13 cellular contexts compared by ENCODE assay signal in the genomic region with DNA sequence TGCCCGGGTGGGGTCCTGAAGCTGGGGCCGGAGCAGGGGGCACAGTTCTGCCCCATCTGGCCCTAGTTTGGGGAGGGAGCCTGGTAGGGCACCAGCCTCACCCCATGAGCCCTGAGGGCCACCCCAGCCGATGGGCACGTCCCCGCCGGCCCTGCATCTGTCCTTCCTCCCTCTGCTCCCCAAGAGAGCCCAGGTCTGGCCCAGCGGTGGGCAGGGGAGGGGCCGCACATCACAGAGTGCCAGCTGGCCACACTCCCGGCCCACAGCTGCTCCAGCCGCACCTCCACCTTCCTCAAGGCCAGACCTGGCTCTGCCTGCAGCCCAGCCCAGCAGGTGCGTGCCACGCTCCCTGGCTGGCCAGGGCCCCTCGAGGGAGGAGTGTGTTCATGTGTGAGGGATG.
"Had no signal": no experiment of that assay in that cellular context is flagged by ENCODE, and none has a peak within 500 bp of the region (broad histone marks: within the 10 kb centered on the region; RNA-seq: fewer than 3 reads in every experiment).

No MANE protein-coding gene starts in this region.

- H3K27ac ChIP-seq: ascending aorta, left ventricle myocardium inferior, prostate gland, upper lobe of left lung had no signal

- H3K27me3 ChIP-seq: ascending aorta, upper lobe of left lung had no signal

- ATAC-seq: activated CD4-positive, CD25-positive, alpha-beta regulatory T cell treated with anti-CD3 and anti-CD28 coated beads, Interleukin-2, amount 50 U/mL, for 24 hours; naive thymus-derived CD8-positive, alpha-beta T cell; right cardiac atrium had no signal

- H3K4me3 ChIP-seq: ascending aorta, left ventricle myocardium inferior, prostate gland, upper lobe of left lung had no signal

- DNase-seq: activated CD4-positive, alpha-beta T cell treated with anti-CD3 and anti-CD28 coated beads, Interleukin-2, amount 50 U/mL, for 1 hour; left ventricle myocardium inferior; naive thymus-derived CD8-positive, alpha-beta T cell; small intestine; stimulated activated CD4-positive, alpha-beta T cell treated with anti-CD3 and anti-CD28 coated beads, Interleukin-4, amount 100 ng/mL, for 24 hours; stimulated activated naive CD4-positive, alpha-beta T cell treated with Interleukin-2 at 50 U/mL for 16 hours; T-helper 9 cell had no signal

- H3K36me3 ChIP-seq: ascending aorta, left ventricle myocardium inferior, prostate gland, upper lobe of left lung had no signal

- H3K9me3 ChIP-seq: prostate gland had no signal

- H3K4me1 ChIP-seq: ascending aorta, left ventricle myocardium inferior, prostate gland, upper lobe of left lung had no signal

- H3K4me3 Mint-ChIP-seq: activated T-helper 1 cell treated with anti-CD3 and anti-CD28 coated beads, Interleukin-12 subunit alpha, Interleukin-12 subunit beta, Interleukin-2, Interleukin-4 antibody, amounts not matched to agents 30 ng/mL and 10 ng/mL and 1 ng/mL, durations not matched to agents 14 hours and 24 hours and 36 hours; naive thymus-derived CD8-positive, alpha-beta T cell had no signal

- H3K27ac Mint-ChIP-seq: activated T-helper 1 cell treated with anti-CD3 and anti-CD28 coated beads, Interleukin-12 subunit alpha, Interleukin-12 subunit beta, Interleukin-2, Interleukin-4 antibody, amounts not matched to agents 30 ng/mL and 10 ng/mL and 1 ng/mL, durations not matched to agents 14 hours and 24 hours and 36 hours; naive thymus-derived CD8-positive, alpha-beta T cell had no signal

- H3K36me3 Mint-ChIP-seq: naive thymus-derived CD8-positive, alpha-beta T cell had no signal
